ENCODE assay signal across 1 cellular context in genomic region chr6:90365565-90366219, GRCh38.
TF ChIP-seq lines count a peak whose summit lies in the region.

No MANE protein-coding gene starts in this region.

TF ChIP-seq in IMR-90, 13 proteins besides CTCF, POLR2A, EP300 and RAD21 (continued from another document):
- TF ChIP-seq, protein P1, sequence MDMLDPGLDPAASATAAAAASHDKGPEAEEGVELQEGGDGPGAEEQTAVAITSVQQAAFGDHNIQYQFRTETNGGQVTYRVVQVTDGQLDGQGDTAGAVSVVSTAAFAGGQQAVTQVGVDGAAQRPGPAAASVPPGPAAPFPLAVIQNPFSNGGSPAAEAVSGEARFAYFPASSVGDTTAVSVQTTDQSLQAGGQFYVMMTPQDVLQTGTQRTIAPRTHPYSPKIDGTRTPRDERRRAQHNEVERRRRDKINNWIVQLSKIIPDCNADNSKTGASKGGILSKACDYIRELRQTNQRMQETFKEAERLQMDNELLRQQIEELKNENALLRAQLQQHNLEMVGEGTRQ (IDR thresholded peaks at IDR 0.05; ENCODE audit: low read depth, low read length): no peak
- TF ChIP-seq RCOR1 (IDR thresholded peaks at IDR 0.05; ENCODE audit: insufficient replicate concordance, low read length) (no peak), FOS (IDR thresholded peaks at IDR 0.05; ENCODE audit: low read depth, low read length) (no peak), SMC3 (IDR thresholded peaks at IDR 0.05; ENCODE audit: low read depth, low read length) (no peak), CEBPB (IDR thresholded peaks at IDR 0.05; ENCODE audit: low read depth, low read length) (no peak), MAZ (IDR thresholded peaks at IDR 0.05; ENCODE audit: borderline replicate concordance, low read depth, low read length) (no peak), MAFK (IDR thresholded peaks at IDR 0.05; ENCODE audit: low read depth, low read length) (no peak), BHLHE40 (IDR thresholded peaks at IDR 0.05; ENCODE audit: low read depth, low read length) (no peak), MXI1 (IDR thresholded peaks at IDR 0.05; ENCODE audit: borderline replicate concordance, low read depth, low read length) (no peak), NFE2L2 (IDR thresholded peaks at IDR 0.05; ENCODE audit: low read depth, low read length) (no peak)
